ENCODE assay signal across 8 cellular contexts in genomic region chr1:210373878-210374599, GRCh38. TPM values are rescaled to one million over a fixed set of nuclear protein-coding genes. Genes with fewer than 3 reads are reported as not detected.
DNase-seq lines count a peak whose midpoint lies in the region; ATAC-seq and TF ChIP-seq lines count a peak whose summit lies in the region.

No MANE protein-coding gene starts in this region.

- DNase-seq in GM12864 (ENCODE audit: low read depth): peak; percentile 82
- DNase-seq in IMR-90: peak; percentile 97
- peak; percentile 98 for DNase-seq in SKM-1 (lab: John Stamatoyannopoulos, UW; ENCODE audit: unreplicated experiment)
- DNase-seq in amniotic epithelial cell (ENCODE audit: low read depth): peak; percentile 98
- peak; percentile 84 for DNase-seq in iPS-NIHi11 (ENCODE audit: low spot score)
- peak; percentile 58 for DNase-seq in stimulated activated CD4-positive, alpha-beta T cell treated with anti-CD3 and anti-CD28 coated beads, Interleukin-4, amount 100 ng/mL, for 1 hour
- no peak for DNase-seq in inferior parietal cortex (ENCODE audit: extremely low spot score)

- ATAC-seq in GM21723 (IDR thresholded peaks at IDR 0.05; ENCODE audit: unreplicated experiment): peak; percentile 88
- ATAC-seq in IMR-90 (ENCODE audit: low read depth): peak; percentile 71

- no peaks in the 10 kb centered on the region for H3K79me1 ChIP-seq in IMR-90 (ENCODE audit: low read depth in 1 of 2, low read length in 2 of 2)

- in situ Hi-C loops in IMR-90 (cut with MboI; ENCODE audit: low sequenced_read_pairs): no loop called here

- peak overlapping the region in 1 of 2 experiments; percentile 84; a peak in 2 of 4 replicates for H4K8ac ChIP-seq in IMR-90 (ENCODE audit: low read depth in 2 of 2, low read length in 2 of 2)

- H3K14ac ChIP-seq in IMR-90 (replicated peaks; ENCODE audit: low read depth, low read length): no peak overlapping the region

- TF ChIP-seq POLR2A in IMR-90 (IDR thresholded peaks at IDR 0.05; ENCODE audit: low read depth, low read length): peak; percentile 100

- H3K4me2 ChIP-seq in IMR-90 (ENCODE audit: low read depth, low read length): peak overlapping the region; percentile 83

- no peaks in the 10 kb centered on the region for H4K20me1 ChIP-seq in IMR-90 (ENCODE audit: insufficient read depth, low read length)

- no peaks in the 10 kb centered on the region for H3K9me3 ChIP-seq in IMR-90 (ENCODE audit: control insufficient read depth, insufficient read depth, low read length)

- H4K91ac ChIP-seq in IMR-90 (ENCODE audit: insufficient read depth, low read depth, low read length): 0 out of 2 replicates have a peak overlapping the region, but pooled peaks have one; percentile 26

- peak overlapping the region; percentile 67 for H3K56ac ChIP-seq in IMR-90 (ENCODE audit: extremely low read depth, insufficient read depth, low read length)

- H3K23ac ChIP-seq in IMR-90 (ENCODE audit: low read depth, low read length): no peak overlapping the region

- CTCF ChIA-PET in IMR-90 (lab: Yijun Ruan, JAX): interaction anchor here (0.8 to 4.2 kb wide), 12 partner anchors 9 to 194 kb away, joined by 3 to 23 read pairs (median 4); no protein-coding TSS in a partner anchor

- dilution Hi-C loops in IMR-90 (cut with HindIII; ENCODE audit: low sequenced_read_pairs, unreplicated experiment): no loop called here

- WGBS in IMR-90 (ENCODE audit: extremely low coverage in 2 of 2, insufficient read length in 1 of 2), 2 experiments: no CpG with 5 or more reads among the region's 9 CpGs

- peak overlapping the region; percentile 24; the same call in 1 of the 2 replicates for H3K27ac ChIP-seq in IMR-90 (ENCODE audit: insufficient read depth, low read length)

- H3K18ac ChIP-seq in IMR-90 (ENCODE audit: low read depth, low read length): peak overlapping the region; percentile 87

- 0 out of 2 replicates have a peak overlapping the region, but pooled peaks have one; percentile 34 for H2BK20ac ChIP-seq in IMR-90 (ENCODE audit: low read depth, low read length)

- H4K5ac ChIP-seq in IMR-90 (ENCODE audit: low read depth, low read length): peak overlapping the region; percentile 73; the same call in 1 of the 2 replicates

- no peaks in the 10 kb centered on the region for H3K27me3 ChIP-seq in IMR-90 (ENCODE audit: control insufficient read depth, insufficient read depth, low read length)

- H2AK9ac ChIP-seq in IMR-90 (replicated peaks; ENCODE audit: low read depth, low read length, poor library complexity): no peak overlapping the region

- TF ChIP-seq CTCF in GM12864 (IDR thresholded peaks at IDR 0.05; ENCODE audit: low read depth, low read length, missing control alignments): peak; percentile 89
- TF ChIP-seq CTCF in IMR-90 (conservative IDR thresholded peaks at IDR 0.05; ENCODE audit: low read depth, low read length): peak; percentile 85

- peak overlapping the region; percentile 41; the same call in 1 of the 2 replicates for H2BK120ac ChIP-seq in IMR-90 (ENCODE audit: low read depth, low read length)

- H3K4ac ChIP-seq in IMR-90 (ENCODE audit: low read depth, low read length): peak overlapping the region; percentile 44; the same call in 1 of the 2 replicates

- H2BK15ac ChIP-seq in IMR-90 (ENCODE audit: low read depth, low read length): no peak overlapping the region

- peaks cover 18% of the 10 kb centered on the region for H3K4me1 ChIP-seq in IMR-90 (ENCODE audit: control insufficient read depth, insufficient read depth, low read length)

- H3K9me1 ChIP-seq in IMR-90 (ENCODE audit: insufficient read depth, low read length): peaks cover 4% of the 10 kb centered on the region

- no peak overlapping the region for H3K4me3 ChIP-seq in GM12864 (ENCODE audit: low read depth, low read length)
- no peak overlapping the region for H3K4me3 ChIP-seq in IMR-90 (ENCODE audit: insufficient read depth, low read depth, low read length)

- H2BK5ac ChIP-seq in IMR-90 (ENCODE audit: low read depth, low read length, poor library complexity, severe bottlenecking): peak overlapping the region; percentile 98

- POLR2A ChIA-PET in IMR-90 (lab: Charles Lee; ENCODE audit: unreplicated experiment): interaction anchor here (1.0 kb wide), 1 partner anchor 11 kb away, joined by 10 read pairs; no protein-coding TSS in a partner anchor

- TSS peak; percentile 99 for BruUV-seq in IMR-90 (replicated peaks; lab: Mats Ljungman, UMichigan)

- H3K9ac ChIP-seq in IMR-90 (ENCODE audit: low read depth, low read length): peak overlapping the region; percentile 21; the same call in 1 of the 2 replicates

- no peak overlapping the region for H2AFZ ChIP-seq in IMR-90 (replicated peaks; ENCODE audit: low read length, poor library complexity)

- H2AK5ac ChIP-seq in IMR-90 (ENCODE audit: low read depth, low read length): no peak overlapping the region

- TF ChIP-seq RAD21 in IMR-90 (IDR thresholded peaks at IDR 0.05; ENCODE audit: low read length): peak; percentile 76

- intact Hi-C loops in IMR-90 (cut with micrococcal nuclease): loop anchor here (1.0 kb wide), 1 partner anchor 26 kb away; no protein-coding TSS in a partner anchor

- H3K36me3 ChIP-seq in IMR-90 (ENCODE audit: control insufficient read depth, insufficient read depth, low read length): no peaks in the 10 kb centered on the region

TF ChIP-seq in IMR-90, 13 proteins besides CTCF, POLR2A, EP300 and RAD21:
- TF ChIP-seq SMC3 (IDR thresholded peaks at IDR 0.05; ENCODE audit: low read depth, low read length) (peak; percentile 85), RFX5 (IDR thresholded peaks at IDR 0.05; ENCODE audit: low read depth, low read length) (peak; percentile 86), FOS (IDR thresholded peaks at IDR 0.05; ENCODE audit: low read depth, low read length) (peak; percentile 64), BHLHE40 (IDR thresholded peaks at IDR 0.05; ENCODE audit: low read depth, low read length) (peak; percentile 18; the same call in 1 of the 2 replicates), RCOR1 (IDR thresholded peaks at IDR 0.05; ENCODE audit: insufficient replicate concordance, low read length) (no peak), NFE2L2 (IDR thresholded peaks at IDR 0.05; ENCODE audit: low read depth, low read length) (peak; percentile 6; the same call in 1 of the 2 replicates), MAFK (IDR thresholded peaks at IDR 0.05; ENCODE audit: low read depth, low read length) (peak; percentile 47; the same call in 1 of the 2 replicates), MAZ (IDR thresholded peaks at IDR 0.05; ENCODE audit: borderline replicate concordance, low read depth, low read length) (no peak; the same call in 1 of the 2 replicates), CHD1 (IDR thresholded peaks at IDR 0.05; ENCODE audit: low read depth, low read length) (peak; percentile 90; the same call in 1 of the 2 replicates), MXI1 (IDR thresholded peaks at IDR 0.05; ENCODE audit: borderline replicate concordance, low read depth, low read length) (no peak), CEBPB (IDR thresholded peaks at IDR 0.05; ENCODE audit: low read depth, low read length) (peak; percentile 98)
- TF ChIP-seq, protein P1, sequence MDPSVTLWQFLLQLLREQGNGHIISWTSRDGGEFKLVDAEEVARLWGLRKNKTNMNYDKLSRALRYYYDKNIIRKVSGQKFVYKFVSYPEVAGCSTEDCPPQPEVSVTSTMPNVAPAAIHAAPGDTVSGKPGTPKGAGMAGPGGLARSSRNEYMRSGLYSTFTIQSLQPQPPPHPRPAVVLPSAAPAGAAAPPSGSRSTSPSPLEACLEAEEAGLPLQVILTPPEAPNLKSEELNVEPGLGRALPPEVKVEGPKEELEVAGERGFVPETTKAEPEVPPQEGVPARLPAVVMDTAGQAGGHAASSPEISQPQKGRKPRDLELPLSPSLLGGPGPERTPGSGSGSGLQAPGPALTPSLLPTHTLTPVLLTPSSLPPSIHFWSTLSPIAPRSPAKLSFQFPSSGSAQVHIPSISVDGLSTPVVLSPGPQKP (IDR thresholded peaks at IDR 0.05; ENCODE audit: borderline replicate concordance, low read depth, low read length): no peak
- TF ChIP-seq, protein P2, sequence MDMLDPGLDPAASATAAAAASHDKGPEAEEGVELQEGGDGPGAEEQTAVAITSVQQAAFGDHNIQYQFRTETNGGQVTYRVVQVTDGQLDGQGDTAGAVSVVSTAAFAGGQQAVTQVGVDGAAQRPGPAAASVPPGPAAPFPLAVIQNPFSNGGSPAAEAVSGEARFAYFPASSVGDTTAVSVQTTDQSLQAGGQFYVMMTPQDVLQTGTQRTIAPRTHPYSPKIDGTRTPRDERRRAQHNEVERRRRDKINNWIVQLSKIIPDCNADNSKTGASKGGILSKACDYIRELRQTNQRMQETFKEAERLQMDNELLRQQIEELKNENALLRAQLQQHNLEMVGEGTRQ (IDR thresholded peaks at IDR 0.05; ENCODE audit: low read depth, low read length): no peak

RNA-seq across cellular contexts. Expression of gene HHAT, which starts 45.3 kb away (rescaled TPM):
- 2.5 and 2.8 TPM in 2 replicates for total RNA-seq in IMR-90 (2012; rRNA removed)
- polyA plus RNA-seq in IMR-90 (2012; rRNA removed): 1.2 and 1.7 TPM in 2 replicates
- 1.0 and 2.5 TPM in 2 replicates for polyA plus RNA-seq in IMR-90 (2012; cell fraction: cytosol; rRNA removed)
- polyA plus RNA-seq in IMR-90 (2012; cell fraction: nucleus; rRNA removed; ENCODE audit: low replicate concordance): 1.1 and 1.9 TPM in 2 replicates
